11 cellular contexts compared by ENCODE assay signal in the genomic region with DNA sequence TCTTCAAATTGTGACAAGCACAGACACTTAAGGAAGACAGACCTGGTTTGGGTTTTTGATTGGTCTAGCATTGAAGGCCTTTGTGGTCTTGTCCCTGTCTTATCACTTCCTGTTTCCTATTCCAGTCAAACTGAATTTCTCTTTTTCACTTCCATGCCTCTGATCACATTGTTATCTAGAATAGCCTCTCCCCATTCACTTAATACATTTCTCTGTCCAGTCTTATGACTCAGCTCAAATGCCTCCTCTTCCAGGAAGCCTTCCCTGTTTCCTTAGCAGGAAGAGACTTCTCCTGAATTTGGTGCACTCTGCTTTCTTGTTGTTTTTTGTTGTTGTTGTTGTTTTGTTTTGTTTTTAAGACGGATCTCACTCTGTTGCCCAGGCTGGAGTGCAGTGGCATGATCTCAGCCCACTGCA. TPM values are rescaled to one million over a fixed set of nuclear protein-coding genes. Genes with fewer than 3 reads are reported as not detected.
DNase-seq lines count a peak whose midpoint lies in the region; ATAC-seq and TF ChIP-seq lines count a peak whose summit lies in the region.
"Had no signal": no experiment of that assay in that cellular context is flagged by ENCODE, and none has a peak within 500 bp of the region (broad histone marks: within the 10 kb centered on the region; RNA-seq: fewer than 3 reads in every experiment).

No MANE protein-coding gene starts in this region.

- no peaks in the 10 kb centered on the region for H3K9me3 ChIP-seq in thyroid gland

- H3K27ac ChIP-seq in RWPE1 = peak overlapping the region; percentile 48
- H3K27ac ChIP-seq in thyroid gland = peak overlapping the region; percentile 73 to 79 (median 76)

- peak; percentile 38 for DNase-seq in SKM-1 treated with dmso at 0.1 percent for 144 hours (lab: John Stamatoyannopoulos, UW; ENCODE audit: unreplicated experiment)
- no peak for DNase-seq in SKM-1 (lab: John Stamatoyannopoulos, UW; ENCODE audit: unreplicated experiment)
- DNase-seq in RWPE1 (ENCODE audit: low spot score) = no peak
- DNase-seq in erythroblast (lab: John Stamatoyannopoulos, UW) = peak; percentile 15 to 31
- no peak for DNase-seq in thyroid gland
- DNase-seq in NCI-H2107 (lab: John Stamatoyannopoulos, UW) = no peak
- no peak for DNase-seq in ureter (ENCODE audit: low spot score)
- DNase-seq: activated CD4-positive, alpha-beta T cell treated with anti-CD3 and anti-CD28 coated beads, Interleukin-2, amount 50 U/mL, for 4 hours; effector memory CD8-positive, alpha-beta T cell; right cardiac atrium had no signal

- H3K4me3 ChIP-seq in thyroid gland (replicated peaks in 1 of 3) = no peak overlapping the region

- TF ChIP-seq CTCF in RWPE1 (conservative IDR thresholded peaks at IDR 0.05; ENCODE audit: low read depth) (no peak), thyroid gland (IDR thresholded peaks at IDR 0.05) (no peak)

- CTCF ChIA-PET in RWPE1 (lab: Yijun Ruan, JAX) = interaction anchor here (0.7 kb wide), 1 partner anchor 80 kb away, joined by 3 read pairs; no protein-coding TSS in a partner anchor

- no peak for ATAC-seq in HG03520 (IDR thresholded peaks at IDR 0.05; ENCODE audit: unreplicated experiment)
- ATAC-seq: effector memory CD8-positive, alpha-beta T cell; right cardiac atrium had no signal

- no peaks in the 10 kb centered on the region for H3K27me3 ChIP-seq in thyroid gland

- 80 to 81% methylated on average over 1 of the region's 1 CpG for WGBS in thyroid gland, 2 donors

- peaks cover 44 to 61% of the 10 kb centered on the region in 2 donors for H3K4me1 ChIP-seq in thyroid gland

- POLR2A ChIA-PET in RWPE1 (lab: Yijun Ruan, JAX; ENCODE audit: low non-redundant PET) = no interaction called here

- H3K36me3 ChIP-seq in thyroid gland = no peaks in the 10 kb centered on the region

- no peak for TF ChIP-seq POLR2A in erythroblast (IDR thresholded peaks at IDR 0.05; ENCODE audit: low read length)
- no peak for TF ChIP-seq POLR2A in thyroid gland (IDR thresholded peaks at IDR 0.05)

- intact Hi-C loops in thyroid gland (cut with DNase I) = no loop called here

RNA-seq across cellular contexts. Expression of a gene that starts 45.5 kb away (rescaled TPM):
- total RNA-seq in thyroid gland = 10 to 100 TPM; 43.4 to 59.2 (median 52.1) TPM
- total RNA-seq in ureter = 62.5 TPM

RNA-seq across cellular contexts. Expression of a gene that starts 49.1 kb away (rescaled TPM):
- 100 to 1,000 TPM in 3 of 4 donors, 10 to 100 TPM in 1; 87.0 to 161 (median 111) TPM for total RNA-seq in thyroid gland
- 62.5 TPM for total RNA-seq in ureter

Comparison
In these comparisons a context has a peak if more than half of its experiments do, and no peak if none do; other contexts are left out.
1. DNase-seq: peak in SKM-1 treated with dmso at 0.1 percent for 144 hours (single experiment) and erythroblast (2 of 2); none in SKM-1 (single experiment), RWPE1 (single experiment), thyroid gland (0 of 2), NCI-H2107 (single experiment) and ureter (single experiment).